2 cellular contexts compared by ENCODE assay signal in genomic region chr12:107355612-107356011, GRCh38.
TF ChIP-seq lines count a peak whose summit lies in the region.

No MANE protein-coding gene starts in this region.

TF ChIP-seq in HepG2, 621 proteins besides CTCF, POLR2A, EP300 and RAD21 (continued from another document and continues in another):
- no peak for TF ChIP-seq NR2F2 (IDR thresholded peaks at IDR 0.05; ENCODE audit: borderline replicate concordance, low read depth)
- peak; percentile 31; the same call in 1 of the 2 replicates for TF ChIP-seq ARID5B (CRISPR knock-in tag; IDR thresholded peaks at IDR 0.05)
- TF ChIP-seq ZNF720 (CRISPR knock-in tag; IDR thresholded peaks at IDR 0.05): no peak
- 0 out of 2 replicates have a peak, but pooled peaks have one; percentile 32 for TF ChIP-seq FOXA3 (CRISPR knock-in tag; IDR thresholded peaks at IDR 0.05)
- no peak for TF ChIP-seq SNRNP70 (IDR thresholded peaks at IDR 0.05; ENCODE audit: low read depth, low read length)
- TF ChIP-seq KDM6A (CRISPR knock-in tag; IDR thresholded peaks at IDR 0.05; ENCODE audit: low read depth): no peak
- TF ChIP-seq FOXP1 (IDR thresholded peaks at IDR 0.05): no peak
- TF ChIP-seq FOXP1 (CRISPR knock-in tag; IDR thresholded peaks at IDR 0.05): peak; percentile 46; the same call in 1 of the 2 replicates
- no peak for TF ChIP-seq ZNF770 (CRISPR knock-in tag; IDR thresholded peaks at IDR 0.05)
- no peak for TF ChIP-seq KAT7 (CRISPR knock-in tag; IDR thresholded peaks at IDR 0.05; ENCODE audit: borderline replicate concordance)
- peak; percentile 41; the same call in 1 of the 2 replicates for TF ChIP-seq CEBPG (CRISPR knock-in tag; IDR thresholded peaks at IDR 0.05)
- 0 out of 2 replicates have a peak, but pooled peaks have one; percentile 20 for TF ChIP-seq PAXIP1 (CRISPR knock-in tag; conservative IDR thresholded peaks at IDR 0.05)
- peak; percentile 43; the same call in 1 of the 2 replicates for TF ChIP-seq HNF4A (CRISPR knock-in tag; IDR thresholded peaks at IDR 0.05)
- no peak for TF ChIP-seq MLX (CRISPR knock-in tag; IDR thresholded peaks at IDR 0.05)
- TF ChIP-seq DRAP1 (CRISPR knock-in tag; IDR thresholded peaks at IDR 0.05): no peak
- no peak for TF ChIP-seq ZNF556 (CRISPR knock-in tag; IDR thresholded peaks at IDR 0.05; ENCODE audit: borderline replicate concordance)
- no peak for TF ChIP-seq ZNF543 (CRISPR knock-in tag; IDR thresholded peaks at IDR 0.05)
- TF ChIP-seq NR2F6 (IDR thresholded peaks at IDR 0.05): no peak
- TF ChIP-seq NR2F6 (CRISPR knock-in tag; IDR thresholded peaks at IDR 0.05): 0 out of 2 replicates have a peak, but pooled peaks have one; percentile 18

TF ChIP-seq in IMR-90, 13 proteins besides CTCF, POLR2A, EP300 and RAD21 (continued from another document):
- TF ChIP-seq ELK1 (IDR thresholded peaks at IDR 0.05; ENCODE audit: borderline replicate concordance, low read depth, low read length) (no peak), RFX5 (IDR thresholded peaks at IDR 0.05; ENCODE audit: low read depth, low read length) (no peak), RCOR1 (IDR thresholded peaks at IDR 0.05; ENCODE audit: insufficient replicate concordance, low read length) (no peak), MAZ (IDR thresholded peaks at IDR 0.05; ENCODE audit: borderline replicate concordance, low read depth, low read length) (no peak)
TF ChIP-seq in IMR-90: peak in this region for 0.
